ENCODE assay signal across 14 cellular contexts in the genomic region with DNA sequence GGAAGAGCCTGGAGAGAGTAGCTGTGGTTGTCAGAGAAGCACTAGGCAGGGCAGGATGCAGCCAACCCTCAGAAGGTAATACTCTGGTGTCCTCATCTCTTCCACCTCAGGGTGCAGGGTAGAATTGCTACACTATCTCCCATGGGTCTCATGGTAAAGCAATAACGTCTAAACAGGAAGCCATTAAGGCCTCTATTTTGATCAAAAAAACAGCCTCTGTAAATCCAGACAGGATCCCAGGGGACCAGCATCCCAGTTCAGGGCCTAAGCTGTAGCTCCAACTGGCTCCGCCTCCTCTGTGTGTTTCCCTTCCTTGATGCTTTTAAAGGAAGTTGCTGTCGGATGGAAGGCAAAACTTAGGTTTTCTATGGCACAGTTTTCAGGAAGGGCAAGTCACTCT.
"Had no signal": no experiment of that assay in that cellular context is flagged by ENCODE, and none has a peak within 500 bp of the region (broad histone marks: within the 10 kb centered on the region; RNA-seq: fewer than 3 reads in every experiment).

No MANE protein-coding gene starts in this region.

- H3K27me3 ChIP-seq: cardiac muscle cell, ovary had no signal

- H3K36me3 Mint-ChIP-seq: mesothelial cell of epicardium, WTC11 had no signal

- H3K36me3 ChIP-seq: cardiac muscle cell, ovary had no signal

- H3K4me1 Mint-ChIP-seq: activated CD4-positive, alpha-beta T cell treated with anti-CD3 and anti-CD28 coated beads, Interleukin-2, amount 10 ng/mL, durations not matched to agents 7 days and 5 days; activated T-helper 17 cell treated with anti-CD3 and anti-CD28 coated beads, Interleukin-2, amount 50 U/mL, for 72 hours; neural crest cell had no signal

- H3K4me3 ChIP-seq: cardiac muscle cell, ovary had no signal

- H3K27ac Mint-ChIP-seq: activated CD4-positive, alpha-beta T cell treated with anti-CD3 and anti-CD28 coated beads, Interleukin-2, amount 10 ng/mL, durations not matched to agents 7 days and 5 days; activated naive CD4-positive, alpha-beta T cell treated with anti-CD3 and anti-CD28 coated beads for 36 hours; activated T-helper 17 cell treated with anti-CD3 and anti-CD28 coated beads, Interleukin-2, amount 50 U/mL, for 72 hours; mesothelial cell of epicardium; stimulated activated naive CD8-positive, alpha-beta T cell treated with anti-CD3 and anti-CD28 coated beads, Interleukin-15, Interleukin-2, amounts not matched to agents 100 ng/mL and 50 ng/mL, for 24 hours; WTC11 had no signal

- H3K27ac ChIP-seq: cardiac muscle cell, ovary had no signal

- ATAC-seq: activated T-helper 17 cell treated with anti-CD3 and anti-CD28 coated beads, Interleukin-2, amount 50 U/mL, for 72 hours; WTC11 had no signal

- H3K27me3 Mint-ChIP-seq: activated CD4-positive, alpha-beta T cell treated with anti-CD3 and anti-CD28 coated beads, Interleukin-2, amount 10 ng/mL, durations not matched to agents 7 days and 5 days had no signal

- DNase-seq: activated CD4-positive, alpha-beta T cell treated with anti-CD3 and anti-CD28 coated beads, Interleukin-2, amount 10 ng/mL, durations not matched to agents 7 days and 5 days; activated CD8-positive, alpha-beta memory T cell treated with anti-CD3 and anti-CD28 coated beads for 24 hours; activated naive CD4-positive, alpha-beta T cell treated with anti-CD3 and anti-CD28 coated beads for 36 hours; effector CD4-positive, alpha-beta T cell; kidney; ovary; stimulated activated CD4-positive, alpha-beta T cell treated with anti-CD3 and anti-CD28 coated beads, Interleukin-2, amount 100 ng/mL, for 48 hours; stimulated activated CD8-positive, alpha-beta memory T cell treated with anti-CD3 and anti-CD28 coated beads, Interleukin-4, amount 100 ng/mL, for 48 hours had no signal

- H3K4me3 Mint-ChIP-seq: activated CD4-positive, alpha-beta T cell treated with anti-CD3 and anti-CD28 coated beads, Interleukin-2, amount 10 ng/mL, durations not matched to agents 7 days and 5 days; activated naive CD4-positive, alpha-beta T cell treated with anti-CD3 and anti-CD28 coated beads for 36 hours; activated T-helper 17 cell treated with anti-CD3 and anti-CD28 coated beads, Interleukin-2, amount 50 U/mL, for 72 hours; mesothelial cell of epicardium; neural crest cell; stimulated activated naive CD8-positive, alpha-beta T cell treated with anti-CD3 and anti-CD28 coated beads, Interleukin-15, Interleukin-2, amounts not matched to agents 100 ng/mL and 50 ng/mL, for 24 hours; WTC11 had no signal

- H3K9me3 Mint-ChIP-seq: activated CD4-positive, alpha-beta T cell treated with anti-CD3 and anti-CD28 coated beads, Interleukin-2, amount 10 ng/mL, durations not matched to agents 7 days and 5 days; activated naive CD4-positive, alpha-beta T cell treated with anti-CD3 and anti-CD28 coated beads for 36 hours; activated T-helper 17 cell treated with anti-CD3 and anti-CD28 coated beads, Interleukin-2, amount 50 U/mL, for 72 hours; mesothelial cell of epicardium; neural crest cell; stimulated activated naive CD8-positive, alpha-beta T cell treated with anti-CD3 and anti-CD28 coated beads, Interleukin-15, Interleukin-2, amounts not matched to agents 100 ng/mL and 50 ng/mL, for 24 hours; WTC11 had no signal

- H3K9me3 ChIP-seq: ovary had no signal
